ENCODE assay signal across 1 cellular context in the genomic region with DNA sequence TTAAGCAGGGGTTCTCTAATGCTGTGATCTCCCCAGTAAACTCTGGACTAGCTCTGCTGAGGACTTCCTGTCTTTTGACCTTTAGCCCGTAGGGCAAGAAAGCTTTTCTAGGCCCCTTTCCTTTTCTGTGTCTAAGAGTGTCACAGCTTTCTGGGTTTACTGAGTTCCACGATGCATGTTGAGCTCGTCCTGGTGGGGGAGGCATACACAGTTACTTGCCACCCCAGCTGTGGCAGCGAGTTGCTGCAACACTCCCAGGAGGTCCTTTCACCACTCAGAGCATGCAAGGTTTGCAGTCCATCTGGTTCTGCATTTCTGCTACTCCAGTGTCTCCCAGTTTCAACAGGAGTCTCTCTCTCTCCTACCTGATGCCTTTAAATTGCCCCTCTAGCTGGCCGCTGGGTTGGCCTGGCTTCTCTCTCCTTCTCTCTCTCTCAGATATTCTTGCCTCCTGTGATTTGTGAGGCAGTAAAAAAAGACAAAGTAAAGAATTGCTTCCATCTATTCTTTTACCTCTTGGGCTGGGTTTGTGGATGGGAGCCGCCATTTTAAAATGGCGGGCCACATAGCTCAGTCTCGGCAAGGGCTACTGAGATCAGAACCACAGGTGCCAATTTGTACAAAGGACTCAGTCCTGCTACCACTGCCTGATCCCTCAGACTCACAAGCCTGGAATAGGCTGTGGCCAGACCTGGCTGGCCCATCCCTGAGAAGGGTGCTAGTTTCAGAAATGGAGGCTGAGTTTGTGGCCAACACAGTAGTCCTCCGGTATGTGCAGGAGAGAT.
TF ChIP-seq lines count a peak whose summit lies in the region.

No MANE protein-coding gene starts in this region.

TF ChIP-seq in H1, 55 proteins besides CTCF, POLR2A, EP300 and RAD21 (continued from another document):
- no peak for TF ChIP-seq JUND (IDR thresholded peaks at IDR 0.05; ENCODE audit: low read length)
